ENCODE assay signal across 9 cellular contexts in the genomic region with DNA sequence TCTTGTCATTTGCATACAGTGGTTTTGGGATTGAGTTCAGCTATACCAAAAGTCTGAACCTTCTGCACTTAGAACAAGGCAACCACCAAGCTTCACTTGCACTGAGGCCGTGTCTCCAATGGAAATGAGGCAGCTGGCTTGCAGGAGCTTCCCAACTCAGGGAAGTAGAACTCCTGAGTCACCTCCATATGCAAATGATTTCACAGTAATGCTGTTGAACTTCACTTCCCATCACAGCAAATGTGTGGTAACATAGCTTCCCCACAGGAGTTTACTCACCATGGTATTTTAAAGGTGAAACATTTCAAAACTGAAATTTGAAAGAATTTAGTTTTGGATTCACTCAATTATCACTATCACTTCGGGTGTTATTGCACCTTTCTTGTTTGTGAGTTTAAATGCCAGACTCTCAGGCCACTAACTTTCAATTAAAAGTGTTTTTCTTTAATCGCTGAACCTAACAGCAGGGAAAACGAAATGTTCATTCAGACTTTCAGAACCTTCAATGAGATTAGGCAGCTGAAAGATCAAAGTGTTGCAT. TPM values are rescaled to one million over a fixed set of nuclear protein-coding genes. Genes with fewer than 3 reads are reported as not detected.
DNase-seq lines count a peak whose midpoint lies in the region; ATAC-seq and TF ChIP-seq lines count a peak whose summit lies in the region.
"Had no signal": no experiment of that assay in that cellular context is flagged by ENCODE, and none has a peak within 500 bp of the region (broad histone marks: within the 10 kb centered on the region; RNA-seq: fewer than 3 reads in every experiment).

No MANE protein-coding gene starts in this region.

- peak overlapping the region; percentile 83 for H3K27ac ChIP-seq in neutrophil
- H3K27ac ChIP-seq: thoracic aorta had no signal

- no peaks in the 10 kb centered on the region for H3K36me3 ChIP-seq in neutrophil

- DNase-seq in activated CD4-positive, CD25-positive, alpha-beta regulatory T cell treated with anti-CD3 and anti-CD28 coated beads, Interleukin-2, amount 50 U/mL, for 72 hours = no peak
- DNase-seq in activated CD4-positive, alpha-beta memory T cell treated with anti-CD3 and anti-CD28 coated beads, Interleukin-2, amount 10 ng/mL, durations not matched to agents 7 days and 5 days = no peak
- DNase-seq in SKM-1 treated with dmso at 0.1 percent for 144 hours (lab: John Stamatoyannopoulos, UW; ENCODE audit: unreplicated experiment) (no peak), GF-D8 (lab: John Stamatoyannopoulos, UW) (no peak)
- no peak for DNase-seq in central memory CD4-positive, alpha-beta T cell

- peak; percentile 71 for ATAC-seq in activated CD4-positive, CD25-positive, alpha-beta regulatory T cell treated with anti-CD3 and anti-CD28 coated beads, Interleukin-2, amount 50 U/mL, for 24 hours
- peak; percentile 71 for ATAC-seq in HG02870 (IDR thresholded peaks at IDR 0.05; ENCODE audit: unreplicated experiment)

- H3K4me1 ChIP-seq in neutrophil (ENCODE audit: control insufficient read depth in 1 of 2, insufficient read depth in 1 of 2, low read depth in 1 of 2, low read length in 1 of 2) = peaks cover 26 to 31% of the 10 kb centered on the region in 2 experiments

- no peaks in the 10 kb centered on the region for H3K27me3 ChIP-seq in neutrophil

- peaks cover 53% of the 10 kb centered on the region for H3K4me1 Mint-ChIP-seq in activated CD4-positive, alpha-beta memory T cell treated with anti-CD3 and anti-CD28 coated beads, Interleukin-2, amount 10 ng/mL, durations not matched to agents 7 days and 5 days

- no peaks in the 10 kb centered on the region for H3K27me3 Mint-ChIP-seq in activated CD4-positive, alpha-beta memory T cell treated with anti-CD3 and anti-CD28 coated beads, Interleukin-2, amount 10 ng/mL, durations not matched to agents 7 days and 5 days

- no peaks in the 10 kb centered on the region for H3K9me3 ChIP-seq in neutrophil
- H3K9me3 ChIP-seq: thoracic aorta had no signal

- H3K4me3 ChIP-seq in neutrophil (ENCODE audit: low read depth in 1 of 2, low read length in 1 of 2) = peak overlapping the region in 1 of 2 experiments; percentile 2
- H3K4me3 ChIP-seq: thoracic aorta had no signal

- no peak for TF ChIP-seq CTCF in neutrophil (IDR thresholded peaks at IDR 0.05)

- CTCF ChIA-PET in activated CD4-positive, alpha-beta memory T cell treated with anti-CD3 and anti-CD28 coated beads, Interleukin-2, amount 10 ng/mL, durations not matched to agents 7 days and 5 days (lab: Charles Lee) = interaction anchor here (0.9 to 3.7 kb wide), 5 partner anchors 9 to 141 kb away, joined by 4 to 18 read pairs (median 5); partner anchors contain the start of gene CD274

- peak overlapping the region; percentile 31 for H3K4me3 Mint-ChIP-seq in activated CD4-positive, alpha-beta memory T cell treated with anti-CD3 and anti-CD28 coated beads, Interleukin-2, amount 10 ng/mL, durations not matched to agents 7 days and 5 days

- H3K27ac Mint-ChIP-seq in activated CD4-positive, alpha-beta memory T cell treated with anti-CD3 and anti-CD28 coated beads, Interleukin-2, amount 10 ng/mL, durations not matched to agents 7 days and 5 days = peak overlapping the region; percentile 78

- no peaks in the 10 kb centered on the region for H3K9me3 Mint-ChIP-seq in activated CD4-positive, alpha-beta memory T cell treated with anti-CD3 and anti-CD28 coated beads, Interleukin-2, amount 10 ng/mL, durations not matched to agents 7 days and 5 days

- POLR2A ChIA-PET in activated CD4-positive, alpha-beta memory T cell treated with anti-CD3 and anti-CD28 coated beads, Interleukin-2, amount 10 ng/mL, durations not matched to agents 7 days and 5 days (lab: Charles Lee) = interaction anchor here (0.6 to 3.9 kb wide), 12 partner anchors 9 to 780 kb away, joined by 3 to 29 read pairs (median 4); partner anchors contain the start of genes CD274, CDC37L1, PDCD1LG2 and PLGRKT

- peaks cover 60% of the 10 kb centered on the region for H3K36me3 Mint-ChIP-seq in activated CD4-positive, alpha-beta memory T cell treated with anti-CD3 and anti-CD28 coated beads, Interleukin-2, amount 10 ng/mL, durations not matched to agents 7 days and 5 days (ENCODE audit: low read depth)

RNA-seq across cellular contexts. Expression of gene CD274, which starts 9.0 kb away (rescaled TPM):
- 10 to 100 TPM; 12.4 to 12.6 TPM for total RNA-seq in activated CD4-positive, alpha-beta memory T cell treated with anti-CD3 and anti-CD28 coated beads, Interleukin-2, amount 10 ng/mL, durations not matched to agents 7 days and 5 days

RNA-seq across cellular contexts. Expression of gene PLGRKT, which starts 21.6 kb away (rescaled TPM):
- 10 to 100 TPM; 32.0 TPM for total RNA-seq in activated CD4-positive, alpha-beta memory T cell treated with anti-CD3 and anti-CD28 coated beads, Interleukin-2, amount 10 ng/mL, durations not matched to agents 7 days and 5 days

RNA-seq across cellular contexts. Expression of gene PDCD1LG2, which starts 51.0 kb away (rescaled TPM):
- 1 to 10 TPM; 4.1 to 4.8 TPM for total RNA-seq in activated CD4-positive, alpha-beta memory T cell treated with anti-CD3 and anti-CD28 coated beads, Interleukin-2, amount 10 ng/mL, durations not matched to agents 7 days and 5 days
